In the genomic region with DNA sequence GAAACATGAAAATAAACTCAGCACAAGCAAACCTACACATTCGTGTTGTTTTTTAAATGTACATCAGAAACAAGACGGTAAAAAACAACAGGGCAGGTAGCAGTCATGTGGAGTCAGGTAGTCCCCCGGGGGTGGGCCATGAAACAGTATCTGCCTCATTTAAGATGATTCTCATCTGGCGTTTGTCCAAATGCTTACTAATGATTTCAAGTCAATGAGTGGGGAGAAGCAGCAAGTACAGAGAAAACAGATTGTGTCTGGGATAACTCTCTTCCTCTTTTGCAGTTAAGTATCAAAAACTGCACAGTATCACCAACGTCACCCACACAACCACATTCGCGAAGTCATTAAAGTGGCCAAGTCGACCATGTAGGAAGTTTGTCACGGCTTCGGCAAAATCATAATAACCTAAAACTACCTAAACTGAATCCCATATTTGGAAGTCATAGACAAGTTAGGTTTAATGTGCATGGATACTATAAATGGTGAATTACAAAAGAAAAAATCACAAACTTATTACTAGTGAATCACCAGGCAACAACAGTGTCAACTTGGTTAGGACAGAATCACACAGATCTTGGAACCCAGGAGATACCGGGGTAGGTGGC, we compare ENCODE assay signal across 9 cellular contexts. TPM values are rescaled to one million over a fixed set of nuclear protein-coding genes. Genes with fewer than 3 reads are reported as not detected.
A peak's percentile ranks its signal among the peaks of the same experiment; 100 is the strongest.
DNase-seq lines count a peak whose midpoint lies in the region; ATAC-seq and TF ChIP-seq lines count a peak whose summit lies in the region.
"Had no signal": no experiment of that assay in that cellular context is flagged by ENCODE, and none has a peak within 500 bp of the region (broad histone marks: within the 10 kb centered on the region; RNA-seq: fewer than 3 reads in every experiment).

No MANE protein-coding gene starts in this region.

- H3K4me1 Mint-ChIP-seq in stimulated activated naive B cell treated with anti-CD40 and anti-IgM and Interleukin-4, amounts not matched to agents 10 μg/mL and 1 μg/mL and 100 μg/mL, for 72 hours = peaks cover 10 to 23% of the 10 kb centered on the region in 2 donors

- DNase-seq in cardiac muscle cell (ENCODE audit: low read depth in 1 of 2, low spot score in 1 of 2) (peak in 1 of 2 donors; percentile 62), left ventricle myocardium superior (no peak), NCI-H748 treated with DMSO at 0.1 percent for 48 hours (lab: John Stamatoyannopoulos, UW) (peak; percentile 66)
- peak; percentile 4 for DNase-seq in activated gamma-delta T cell treated with anti-CD3 and anti-CD28 coated beads, Interleukin-2, amount 50 U/mL, for 16 hours (ENCODE audit: low read depth)
- peak; percentile 57 for DNase-seq in stimulated activated naive B cell treated with anti-CD40 and anti-IgM and Interleukin-4, amounts not matched to agents 10 μg/mL and 1 μg/mL and 100 μg/mL, for 72 hours
- no peak for DNase-seq in effector CD8-positive, alpha-beta T cell (lab: John Stamatoyannopoulos, UW)

- TF ChIP-seq CTCF in cardiac muscle cell (IDR thresholded peaks at IDR 0.05; ENCODE audit: low read depth, low read length) = no peak

- H3K9me3 Mint-ChIP-seq in stimulated activated naive B cell treated with anti-CD40 and anti-IgM and Interleukin-4, amounts not matched to agents 10 μg/mL and 1 μg/mL and 100 μg/mL, for 72 hours = no peaks in the 10 kb centered on the region
- H3K9me3 Mint-ChIP-seq: nephron had no signal

- intact Hi-C loops in left ventricle myocardium superior (cut with micrococcal nuclease) = no loop called here

- H3K4me1 ChIP-seq in cardiac muscle cell (ENCODE audit: low read depth) = peaks cover 17% of the 10 kb centered on the region
- peaks cover 21% of the 10 kb centered on the region for H3K4me1 ChIP-seq in iPS-18a (ENCODE audit: control insufficient read depth, low read depth, low read length)

- peaks cover 5 to 7% of the 10 kb centered on the region in 2 donors for H3K27me3 Mint-ChIP-seq in stimulated activated naive B cell treated with anti-CD40 and anti-IgM and Interleukin-4, amounts not matched to agents 10 μg/mL and 1 μg/mL and 100 μg/mL, for 72 hours

- H3K27ac ChIP-seq in cardiac muscle cell (peak overlapping the region; percentile 97), iPS-18a (ENCODE audit: low read length) (peak overlapping the region; percentile 10)

- H3K9me3 ChIP-seq in cardiac muscle cell (ENCODE audit: low read depth) (no peaks in the 10 kb centered on the region), iPS-18a (ENCODE audit: control insufficient read depth, low read depth, low read length) (no peaks in the 10 kb centered on the region)

- no peaks in the 10 kb centered on the region for H3K36me3 Mint-ChIP-seq in stimulated activated naive B cell treated with anti-CD40 and anti-IgM and Interleukin-4, amounts not matched to agents 10 μg/mL and 1 μg/mL and 100 μg/mL, for 72 hours

- no peak overlapping the region for H3K27ac Mint-ChIP-seq in stimulated activated naive B cell treated with anti-CD40 and anti-IgM and Interleukin-4, amounts not matched to agents 10 μg/mL and 1 μg/mL and 100 μg/mL, for 72 hours
- H3K27ac Mint-ChIP-seq: nephron had no signal

- no peak overlapping the region for H3K4me3 Mint-ChIP-seq in stimulated activated naive B cell treated with anti-CD40 and anti-IgM and Interleukin-4, amounts not matched to agents 10 μg/mL and 1 μg/mL and 100 μg/mL, for 72 hours
- H3K4me3 Mint-ChIP-seq: nephron had no signal

- H3K27me3 ChIP-seq in cardiac muscle cell = no peaks in the 10 kb centered on the region
- H3K27me3 ChIP-seq in iPS-18a (ENCODE audit: control insufficient read depth, insufficient read depth, low read length) = no peaks in the 10 kb centered on the region

- peak overlapping the region; percentile 77 for H3K9ac ChIP-seq in iPS-18a (ENCODE audit: low read length)

- no peak for ATAC-seq in left ventricle myocardium superior
- peak; percentile 25 for ATAC-seq in HG03135 (IDR thresholded peaks at IDR 0.05; ENCODE audit: unreplicated experiment)
- ATAC-seq in stimulated activated naive B cell treated with anti-CD40 and anti-IgM and Interleukin-4, amounts not matched to agents 10 μg/mL and 1 μg/mL and 100 μg/mL, for 72 hours (replicated peaks) = peak; percentile 65

- peak overlapping the region; percentile 73 for H3K4me3 ChIP-seq in cardiac muscle cell
- H3K4me3 ChIP-seq in iPS-18a (ENCODE audit: low read length) = peak overlapping the region; percentile 92

- H3K36me3 ChIP-seq in cardiac muscle cell (no peaks in the 10 kb centered on the region), iPS-18a (ENCODE audit: control insufficient read depth, low read depth, low read length) (no peaks in the 10 kb centered on the region)

RNA-seq across cellular contexts. Expression of a gene that starts 1.2 kb away (rescaled TPM):
- total RNA-seq in cardiac muscle cell = 114 and 119 TPM in 2 replicates
- 425 and 522 TPM in 2 replicates for polyA plus RNA-seq in cardiac muscle cell
- total RNA-seq in left ventricle myocardium superior = 246 TPM

RNA-seq across cellular contexts. Expression of a gene that starts 37.7 kb away (rescaled TPM):
- total RNA-seq in cardiac muscle cell (1.3 and 3.8 TPM in 2 replicates), left ventricle myocardium superior (0.32 TPM)
- 4.8 and 10.3 TPM in 2 replicates for polyA plus RNA-seq in cardiac muscle cell

Comparison
In these comparisons a context has a peak if more than half of its experiments do, and no peak if none do; other contexts are left out.
1. DNase-seq: peak in NCI-H748 treated with DMSO at 0.1 percent for 48 hours (single experiment), activated gamma-delta T cell treated with anti-CD3 and anti-CD28 coated beads, Interleukin-2, amount 50 U/mL, for 16 hours (single experiment) and stimulated activated naive B cell treated with anti-CD40 and anti-IgM and Interleukin-4, amounts not matched to agents 10 μg/mL and 1 μg/mL and 100 μg/mL, for 72 hours (single experiment); none in left ventricle myocardium superior (single experiment) and effector CD8-positive, alpha-beta T cell (single experiment).